ENCODE assay signal across 8 cellular contexts in the genomic region with DNA sequence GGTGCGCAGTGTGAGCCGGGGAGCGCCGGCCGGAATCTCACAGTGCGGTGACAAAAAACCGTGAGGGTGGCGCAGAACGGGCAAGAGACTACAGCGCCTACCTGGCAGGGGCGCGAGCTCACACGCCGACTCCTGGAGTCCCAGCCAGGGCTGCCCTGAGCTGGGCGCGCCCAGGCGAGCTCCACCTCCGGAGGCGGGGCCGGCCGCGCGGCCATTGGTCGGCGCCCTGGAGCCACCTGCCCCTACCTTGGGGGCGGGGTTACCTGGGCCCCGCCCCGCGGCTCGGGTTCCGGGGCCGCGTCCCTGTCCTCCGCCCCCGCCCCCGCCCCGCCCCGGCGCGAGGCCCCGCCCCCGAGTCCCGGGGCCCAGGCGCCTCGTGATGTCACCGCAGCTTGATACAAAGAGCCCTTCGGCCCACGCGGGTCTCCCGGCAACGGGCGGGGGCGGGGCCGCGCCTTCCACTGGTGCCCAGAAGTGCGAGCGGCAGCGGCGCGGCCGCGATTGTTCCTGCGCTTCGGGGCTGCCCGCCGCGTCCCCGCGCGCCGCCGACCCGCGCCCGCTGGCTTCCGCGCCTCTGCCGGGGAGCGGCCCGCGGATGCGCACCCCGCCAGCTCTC.
A peak's percentile ranks its signal among the peaks of the same experiment; 100 is the strongest.
DNase-seq lines count a peak whose midpoint lies in the region; ATAC-seq, FAIRE-seq and TF ChIP-seq lines count a peak whose summit lies in the region.

No MANE protein-coding gene starts in this region.

- H3K9ac ChIP-seq in iPS-15b (ENCODE audit: low read depth, low read length), result no peak overlapping the region

- TF ChIP-seq POLR2A in GM12891 (IDR thresholded peaks at IDR 0.05; ENCODE audit: low read depth, low read length), result no peak

- peak; percentile 75 for ATAC-seq in HG02852 (IDR thresholded peaks at IDR 0.05; ENCODE audit: unreplicated experiment)

- DNase-seq in GM12891 (ENCODE audit: insufficient read length, low spot score), result peak; percentile 99
- DNase-seq in NCI-H1694 (lab: John Stamatoyannopoulos, UW), result peak; percentile 22
- peak; percentile 93 for DNase-seq in T-helper 22 cell (ENCODE audit: low read depth)
- DNase-seq in astrocyte of the hippocampus (ENCODE audit: low read depth, low spot score), result peak; percentile 67
- DNase-seq in skeletal muscle cell (ENCODE audit: low read depth), result no peak
- no peak for DNase-seq in amniotic stem cell (lab: John Stamatoyannopoulos, UW)

- no peaks in the 10 kb centered on the region for H3K36me3 ChIP-seq in iPS-15b (ENCODE audit: control insufficient read depth, insufficient read depth, low read length)

- peak; percentile 91 for FAIRE-seq in GM12891 (lab: Jason Lieb, UNC)

- H3K9me3 ChIP-seq in iPS-15b (ENCODE audit: control insufficient read depth, insufficient read depth, low read length), result no peaks in the 10 kb centered on the region

- peaks cover 4% of the 10 kb centered on the region for H3K27me3 ChIP-seq in iPS-15b (ENCODE audit: control insufficient read depth, insufficient read depth, low read length)

- H3K4me1 ChIP-seq in iPS-15b (ENCODE audit: control insufficient read depth, insufficient read depth, low read length), result peaks cover 26% of the 10 kb centered on the region

- H3K4me3 ChIP-seq in iPS-15b (ENCODE audit: low read depth, low read length) (peak overlapping the region; percentile 71), skeletal muscle cell (ENCODE audit: low read depth, low read length) (peak overlapping the region; percentile 43)

TF ChIP-seq in GM12891, 5 proteins besides CTCF, POLR2A, EP300 and RAD21:
- TF ChIP-seq POU2F2 (IDR thresholded peaks at IDR 0.05; ENCODE audit: low read depth, low read length) (no peak), SPI1 (IDR thresholded peaks at IDR 0.05; ENCODE audit: low read depth, low read length) (no peak), PAX5 (IDR thresholded peaks at IDR 0.05; ENCODE audit: insufficient read depth, low read length, severe bottlenecking) (no peak), TAF1 (IDR thresholded peaks at IDR 0.05; ENCODE audit: low read depth, low read length) (no peak), POLR2AphosphoS5 (IDR thresholded peaks at IDR 0.05; ENCODE audit: low read depth, low read length) (no peak)

Comparison
In these comparisons a context has a peak if more than half of its experiments do, and no peak if none do; other contexts are left out.
1. DNase-seq: peak in GM12891 (single experiment), NCI-H1694 (single experiment), T-helper 22 cell (single experiment) and astrocyte of the hippocampus (single experiment); none in skeletal muscle cell (single experiment) and amniotic stem cell (single experiment).